3 cellular contexts compared by ENCODE assay signal in the genomic region with DNA sequence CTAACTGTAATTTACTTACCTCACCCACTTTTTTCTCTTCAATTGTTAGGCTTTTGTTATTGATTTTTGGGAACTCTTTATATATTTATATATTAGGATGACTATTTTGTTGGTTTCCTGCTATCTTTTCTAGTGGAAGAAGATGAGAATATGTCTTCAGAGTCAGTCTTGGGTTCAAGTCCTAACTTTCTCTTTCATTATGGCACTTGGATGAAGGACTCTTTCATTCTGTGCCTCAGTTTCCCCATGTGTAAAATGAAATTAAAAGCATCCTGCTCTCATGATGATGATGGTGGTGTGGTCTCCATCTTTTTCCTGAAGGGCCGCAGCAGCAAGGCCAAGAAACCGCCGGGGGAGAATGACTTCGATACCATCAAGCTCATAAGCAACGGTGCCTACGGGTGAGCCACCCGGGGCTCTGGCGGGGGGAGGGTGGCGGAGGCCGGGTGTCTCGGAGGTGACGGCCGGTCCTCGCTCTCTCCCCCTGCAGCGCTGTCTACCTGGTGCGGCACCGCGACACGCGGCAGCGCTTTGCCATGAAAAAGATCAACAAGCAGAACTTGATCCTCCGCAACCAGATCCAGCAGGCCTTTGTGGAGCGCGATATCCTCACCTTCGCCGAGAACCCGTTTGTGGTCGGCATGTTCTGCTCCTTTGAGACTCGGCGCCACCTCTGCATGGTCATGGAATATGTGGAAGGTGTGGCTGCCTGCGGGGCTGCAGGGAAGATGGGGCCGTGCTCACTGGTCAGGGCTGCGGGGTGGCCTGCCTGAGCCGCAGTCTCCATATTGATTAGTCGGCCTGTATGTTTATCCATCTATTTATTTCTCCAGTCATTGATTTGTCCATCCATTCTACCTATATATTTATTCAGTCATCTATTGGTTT.
TF ChIP-seq lines count a peak whose summit lies in the region.

No MANE protein-coding gene starts in this region.

TF ChIP-seq in GM23338, 12 proteins besides CTCF, POLR2A, EP300 and RAD21 (continues in another document):
- TF ChIP-seq STAT1 (IDR thresholded peaks at IDR 0.05; ENCODE audit: unreplicated experiment) (no peak), JUNB (IDR thresholded peaks at IDR 0.05; ENCODE audit: unreplicated experiment) (no peak)
- TF ChIP-seq, protein P1, sequence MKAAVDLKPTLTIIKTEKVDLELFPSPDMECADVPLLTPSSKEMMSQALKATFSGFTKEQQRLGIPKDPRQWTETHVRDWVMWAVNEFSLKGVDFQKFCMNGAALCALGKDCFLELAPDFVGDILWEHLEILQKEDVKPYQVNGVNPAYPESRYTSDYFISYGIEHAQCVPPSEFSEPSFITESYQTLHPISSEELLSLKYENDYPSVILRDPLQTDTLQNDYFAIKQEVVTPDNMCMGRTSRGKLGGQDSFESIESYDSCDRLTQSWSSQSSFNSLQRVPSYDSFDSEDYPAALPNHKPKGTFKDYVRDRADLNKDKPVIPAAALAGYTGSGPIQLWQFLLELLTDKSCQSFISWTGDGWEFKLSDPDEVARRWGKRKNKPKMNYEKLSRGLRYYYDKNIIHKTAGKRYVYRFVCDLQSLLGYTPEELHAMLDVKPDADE (IDR thresholded peaks at IDR 0.05), result no peak

TF ChIP-seq in WTC11, 78 proteins besides CTCF, POLR2A, EP300 and RAD21:
- TF ChIP-seq CREM (CRISPR knock-in tag; IDR thresholded peaks at IDR 0.05) (no peak), GRHL2 (CRISPR knock-in tag; IDR thresholded peaks at IDR 0.05; ENCODE audit: insufficient replicate concordance, severe bottlenecking) (no peak), IRF2 (CRISPR knock-in tag; IDR thresholded peaks at IDR 0.05; ENCODE audit: borderline replicate concordance, low read depth) (no peak), MXD4 (CRISPR knock-in tag; IDR thresholded peaks at IDR 0.05; ENCODE audit: borderline replicate concordance) (no peak), SMAD3 (CRISPR knock-in tag; IDR thresholded peaks at IDR 0.05; ENCODE audit: borderline replicate concordance) (no peak)
- TF ChIP-seq, protein P2, sequence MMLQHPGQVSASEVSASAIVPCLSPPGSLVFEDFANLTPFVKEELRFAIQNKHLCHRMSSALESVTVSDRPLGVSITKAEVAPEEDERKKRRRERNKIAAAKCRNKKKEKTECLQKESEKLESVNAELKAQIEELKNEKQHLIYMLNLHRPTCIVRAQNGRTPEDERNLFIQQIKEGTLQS (CRISPR knock-in tag; conservative IDR thresholded peaks at IDR 0.05), result no peak
- TF ChIP-seq, protein P3, sequence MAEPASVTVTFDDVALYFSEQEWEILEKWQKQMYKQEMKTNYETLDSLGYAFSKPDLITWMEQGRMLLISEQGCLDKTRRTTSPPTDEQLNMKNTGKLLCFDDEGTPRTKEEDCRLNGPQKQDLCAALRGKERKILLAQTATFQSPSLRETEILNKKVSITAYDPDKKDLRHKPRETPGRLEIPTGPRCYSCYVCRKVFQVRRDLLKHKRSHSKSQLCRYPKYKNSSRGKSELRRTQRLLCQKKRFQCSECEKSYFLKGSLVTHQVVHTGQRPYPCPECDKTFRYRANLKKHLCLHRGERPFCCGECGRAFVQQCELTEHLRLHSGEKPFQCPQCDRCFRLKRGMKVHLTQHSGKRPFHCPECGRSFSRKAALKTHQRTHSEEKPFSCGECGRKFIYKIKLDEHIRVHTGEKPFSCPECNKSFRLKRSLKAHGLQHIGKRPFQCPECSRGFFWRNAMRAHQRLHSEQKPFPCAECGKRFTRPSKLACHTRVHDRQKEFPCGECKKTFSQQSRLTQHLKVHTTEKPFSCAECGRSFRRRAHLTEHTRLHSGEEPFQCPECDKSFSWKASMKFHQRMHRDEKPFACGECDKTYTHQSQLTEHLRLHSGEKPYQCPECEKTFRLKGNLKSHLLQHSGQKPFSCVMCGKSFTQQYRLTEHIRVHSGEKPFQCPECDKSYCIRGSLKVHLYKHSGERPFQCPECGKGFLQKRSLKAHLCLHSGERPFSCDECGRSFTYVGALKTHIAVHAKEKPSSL (CRISPR knock-in tag; conservative IDR thresholded peaks at IDR 0.05), result no peak
- TF ChIP-seq, protein P4, sequence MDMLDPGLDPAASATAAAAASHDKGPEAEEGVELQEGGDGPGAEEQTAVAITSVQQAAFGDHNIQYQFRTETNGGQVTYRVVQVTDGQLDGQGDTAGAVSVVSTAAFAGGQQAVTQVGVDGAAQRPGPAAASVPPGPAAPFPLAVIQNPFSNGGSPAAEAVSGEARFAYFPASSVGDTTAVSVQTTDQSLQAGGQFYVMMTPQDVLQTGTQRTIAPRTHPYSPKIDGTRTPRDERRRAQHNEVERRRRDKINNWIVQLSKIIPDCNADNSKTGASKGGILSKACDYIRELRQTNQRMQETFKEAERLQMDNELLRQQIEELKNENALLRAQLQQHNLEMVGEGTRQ (CRISPR knock-in tag; IDR thresholded peaks at IDR 0.05), result no peak
- TF ChIP-seq, protein P5, sequence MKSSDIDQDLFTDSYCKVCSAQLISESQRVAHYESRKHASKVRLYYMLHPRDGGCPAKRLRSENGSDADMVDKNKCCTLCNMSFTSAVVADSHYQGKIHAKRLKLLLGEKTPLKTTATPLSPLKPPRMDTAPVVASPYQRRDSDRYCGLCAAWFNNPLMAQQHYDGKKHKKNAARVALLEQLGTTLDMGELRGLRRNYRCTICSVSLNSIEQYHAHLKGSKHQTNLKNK (CRISPR knock-in tag; IDR thresholded peaks at IDR 0.05), result no peak
- TF ChIP-seq, protein P6, sequence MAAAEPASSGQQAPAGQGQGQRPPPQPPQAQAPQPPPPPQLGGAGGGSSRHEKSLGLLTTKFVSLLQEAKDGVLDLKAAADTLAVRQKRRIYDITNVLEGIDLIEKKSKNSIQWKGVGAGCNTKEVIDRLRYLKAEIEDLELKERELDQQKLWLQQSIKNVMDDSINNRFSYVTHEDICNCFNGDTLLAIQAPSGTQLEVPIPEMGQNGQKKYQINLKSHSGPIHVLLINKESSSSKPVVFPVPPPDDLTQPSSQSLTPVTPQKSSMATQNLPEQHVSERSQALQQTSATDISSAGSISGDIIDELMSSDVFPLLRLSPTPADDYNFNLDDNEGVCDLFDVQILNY (CRISPR knock-in tag; IDR thresholded peaks at IDR 0.05), result no peak

TF ChIP-seq in SK-N-SH, 30 proteins besides CTCF, POLR2A, EP300 and RAD21:
- TF ChIP-seq RXRA (IDR thresholded peaks at IDR 0.05; ENCODE audit: borderline replicate concordance, low read depth), result no peak
- no peak for TF ChIP-seq GATA2 (CRISPR knock-in tag; IDR thresholded peaks at IDR 0.05)
- no peak for TF ChIP-seq EZH2phosphoT487 (IDR thresholded peaks at IDR 0.05; ENCODE audit: borderline replicate concordance, low read depth)
- TF ChIP-seq, protein P7, sequence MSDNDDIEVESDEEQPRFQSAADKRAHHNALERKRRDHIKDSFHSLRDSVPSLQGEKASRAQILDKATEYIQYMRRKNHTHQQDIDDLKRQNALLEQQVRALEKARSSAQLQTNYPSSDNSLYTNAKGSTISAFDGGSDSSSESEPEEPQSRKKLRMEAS (IDR thresholded peaks at IDR 0.05; ENCODE audit: low read depth), result no peak
- no peak for TF ChIP-seq TEAD4 (IDR thresholded peaks at IDR 0.05; ENCODE audit: borderline replicate concordance, insufficient read depth)
- TF ChIP-seq YY1 (IDR thresholded peaks at IDR 0.05; ENCODE audit: low read depth), result no peak
